Comparison of ENCODE assay signal across 7 cellular contexts in the genomic region with DNA sequence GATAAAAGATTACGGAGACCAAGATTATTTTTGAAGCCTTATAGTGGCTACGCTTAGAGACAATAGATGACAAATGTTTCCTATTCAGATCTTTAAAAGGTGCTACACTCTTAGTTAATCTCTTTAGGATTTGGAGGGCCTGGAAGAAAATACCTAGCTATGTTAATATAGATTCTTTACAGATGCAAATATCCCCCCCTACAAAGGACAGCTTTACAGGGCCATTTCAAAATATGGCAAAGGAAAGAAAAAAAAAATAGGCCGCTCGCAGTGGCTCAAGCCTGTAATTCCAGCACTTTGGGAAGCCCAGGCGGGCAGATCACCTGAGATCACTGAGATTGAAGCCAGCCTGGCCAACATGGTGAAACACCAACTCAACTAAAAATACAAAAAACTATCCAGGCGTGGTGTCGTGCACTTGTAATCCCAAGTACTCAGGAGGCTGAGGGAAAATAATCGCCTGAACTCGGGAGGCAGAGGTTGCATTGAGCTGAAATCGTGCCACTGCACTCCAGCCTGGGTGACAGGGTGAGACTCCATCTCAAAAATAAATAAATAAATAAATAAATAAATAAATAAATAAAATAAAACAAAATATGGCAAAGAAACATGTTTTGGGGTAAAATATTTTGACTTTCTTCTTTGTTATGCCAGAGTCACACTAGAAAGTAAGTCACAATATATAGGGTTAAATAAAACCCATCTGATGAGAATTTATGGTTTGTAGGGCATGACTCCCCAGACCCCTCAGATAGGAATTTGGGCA. TPM values are rescaled to one million over a fixed set of nuclear protein-coding genes. Genes with fewer than 3 reads are reported as not detected.
A peak's percentile ranks its signal among the peaks of the same experiment; 100 is the strongest.
DNase-seq lines count a peak whose midpoint lies in the region; ATAC-seq, FAIRE-seq and TF ChIP-seq lines count a peak whose summit lies in the region.
"Not testable (repeated sequence)": the region's sequence is repeated elsewhere in the genome, so short reads cannot be mapped to it uniquely, and the experiment has no call there.

No MANE protein-coding gene starts in this region.

- H2BK120ac ChIP-seq in H1 (replicated peaks; ENCODE audit: low read depth, low read length), result peak overlapping the region; percentile 64

- not testable (repeated sequence) for H3K14ac ChIP-seq in H1 (ENCODE audit: insufficient read length)

- 0 out of 2 replicates have a peak overlapping the region, but pooled peaks have one; percentile 83 for H2AK5ac ChIP-seq in H1 (ENCODE audit: low read depth, low read length)

- not testable (repeated sequence) for H3K36me3 ChIP-seq in GM23338 (ENCODE audit: insufficient read depth); HEK293 (ENCODE audit: control insufficient read depth in 2 of 2, insufficient read depth in 1 of 2, low read length in 2 of 2); NT2/D1 (ENCODE audit: insufficient read depth, insufficient read length, low read length); H1 (ENCODE audit: control insufficient read depth in 2 of 4, insufficient read depth in 4 of 4, low read length in 3 of 4); iPS-15b (ENCODE audit: control insufficient read depth, insufficient read depth, low read length); thyroid gland

- not testable (repeated sequence) for H3K27me3 ChIP-seq in GM23338 (ENCODE audit: insufficient read depth); NT2/D1 (ENCODE audit: insufficient read depth, insufficient read length); H1 (replicated peaks in 1 of 4; ENCODE audit: control insufficient read depth in 3 of 4, extremely low read depth in 1 of 4, insufficient read depth in 3 of 4, low read length in 3 of 4); iPS-15b (ENCODE audit: control insufficient read depth, insufficient read depth, low read length); thyroid gland

- not testable (repeated sequence) for H3K9me2 ChIP-seq in GM23338 (ENCODE audit: insufficient read depth)

- CTCF ChIA-PET in HEK293 (lab: Yijun Ruan, JAX), result interaction anchor here (0.6 kb wide), 1 partner anchor 14 kb away, joined by 4 read pairs; no protein-coding TSS in a partner anchor
- CTCF ChIA-PET in H1 (lab: Charles Lee; ENCODE audit: partially characterized antibody), result interaction anchor here (0.9 to 1.2 kb wide), 4 partner anchors 11 to 90 kb away, joined by 3 to 4 read pairs (median 3); partner anchors contain the start of genes ABHD18 and MFSD8

- TF ChIP-seq CTCF in GM23338 (conservative IDR thresholded peaks at IDR 0.05; ENCODE audit: low read depth in 2 of 2); HEK293 (tag by site-specific recombination; IDR thresholded peaks at IDR 0.05); H1 (IDR thresholded peaks at IDR 0.05; ENCODE audit: control extremely low read depth in 1 of 3, insufficient read depth in 1 of 3, low read depth in 1 of 3, low read length in 3 of 3); thyroid gland (IDR thresholded peaks at IDR 0.05): not testable (repeated sequence)

- peak overlapping the region; percentile 45 for H3K4me3 Mint-ChIP-seq in GM23338

- intact Hi-C loops in thyroid gland (cut with DNase I), result loop anchor here (10.0 kb wide), 1 partner anchor 91 kb away; the partner anchor contains the start of genes ABHD18 and MFSD8

- H4K91ac ChIP-seq in H1 (replicated peaks; ENCODE audit: insufficient read length, low read length), result peak overlapping the region; percentile 73

- not testable (repeated sequence) for H3K9me3 Mint-ChIP-seq in GM23338

- H4K5ac ChIP-seq in H1 (ENCODE audit: insufficient read length, low read depth, low read length), result peak overlapping the region; percentile 91

- H3K4me2 ChIP-seq in GM23338, result not testable (repeated sequence)
- peak overlapping the region; percentile 46 to 68 for H3K4me2 ChIP-seq in H1 (ENCODE audit: insufficient read depth in 1 of 2, low read depth in 2 of 2, low read length in 2 of 2)

- H3K79me1 ChIP-seq in H1 (ENCODE audit: low read depth, low read length), result not testable (repeated sequence)

- not testable (repeated sequence) for H4K8ac ChIP-seq in H1 (ENCODE audit: extremely low read depth, insufficient read depth, low read length)

- H3K79me2 ChIP-seq in GM23338 (replicated peaks; ENCODE audit: insufficient read depth); H1 (ENCODE audit: control insufficient read depth in 1 of 2, insufficient read depth in 2 of 2, low read length in 2 of 2): not testable (repeated sequence)

- peak overlapping the region; percentile 72 for H3K18ac ChIP-seq in H1 (ENCODE audit: extremely low read depth, low read length)

- H3K36me3 Mint-ChIP-seq in GM23338 (ENCODE audit: low read depth), result not testable (repeated sequence)

- peaks cover 17% of the 10 kb centered on the region for H3K27me3 Mint-ChIP-seq in GM23338 (ENCODE audit: insufficient read depth, low read depth, poor library complexity)

- not testable (repeated sequence) for H3K4me1 ChIP-seq in GM23338 (ENCODE audit: insufficient read depth); HEK293 (ENCODE audit: control insufficient read depth, insufficient read depth, low read length); NT2/D1 (ENCODE audit: insufficient read depth, insufficient read length); iPS-15b (ENCODE audit: control insufficient read depth, insufficient read depth, low read length); thyroid gland
- peaks cover 0 to 12% (median 2%) of the 10 kb centered on the region in 4 experiments; a peak in 4 of 7 replicates for H3K4me1 ChIP-seq in H1 (replicated peaks in 1 of 4; ENCODE audit: control insufficient read depth in 3 of 4, insufficient read depth in 4 of 4, low read length in 3 of 4)

- H3K27ac ChIP-seq in GM23338 (ENCODE audit: low read depth) (peak overlapping the region; percentile 87), H1 (ENCODE audit: low read depth, low read length) (peak overlapping the region; percentile 71; the same call in 1 of the 2 replicates), thyroid gland (peak overlapping the region; percentile 6 to 57 (median 17))
- not testable (repeated sequence) for H3K27ac ChIP-seq in HEK293 (ENCODE audit: extremely low read depth, low read depth, low read length)

- H3K23ac ChIP-seq in H1 (ENCODE audit: insufficient read length), result not testable (repeated sequence)

- ATAC-seq in GM23338, result peak; percentile 81

- H3K9ac ChIP-seq in NT2/D1 (ENCODE audit: insufficient read length, low read depth); iPS-15b (ENCODE audit: low read depth, low read length): not testable (repeated sequence)
- peak overlapping the region in 2 of 4 experiments; percentile 54 to 58; a peak in 4 of 7 replicates for H3K9ac ChIP-seq in H1 (replicated peaks in 1 of 4; ENCODE audit: extremely low read depth in 1 of 4, low read depth in 3 of 4, low read length in 3 of 4)

- H3F3A ChIP-seq in GM23338 (replicated peaks; ENCODE audit: low read depth), result not testable (repeated sequence)

- DNase-seq in GM23338 (ENCODE audit: low spot score) (peak; percentile 86), NT2/D1 (ENCODE audit: low read depth, low spot score) (peak; percentile 65), H1 (ENCODE audit: low read depth in 1 of 2, low spot score in 2 of 2) (peak in 1 of 2 experiments; percentile 49), left kidney (ENCODE audit: low read depth, low spot score) (peak; percentile 8), thyroid gland (peak; percentile 73 to 80)

- not testable (repeated sequence) for H2AFZ ChIP-seq in GM23338; H1 (ENCODE audit: low read length)

- not testable (repeated sequence) for TF ChIP-seq EP300 in H1 (IDR thresholded peaks at IDR 0.05; ENCODE audit: borderline replicate concordance in 1 of 2, low read depth in 2 of 2, low read length in 2 of 2)

- H2BK5ac ChIP-seq in H1 (ENCODE audit: low read depth, low read length), result peak overlapping the region; percentile 73; the same call in 1 of the 2 replicates

- H4K20me1 ChIP-seq in GM23338 (replicated peaks; ENCODE audit: insufficient read depth); H1 (replicated peaks in 1 of 2; ENCODE audit: control insufficient read depth in 1 of 2, insufficient read depth in 2 of 2, low read length in 2 of 2): not testable (repeated sequence)

- H3K23me2 ChIP-seq in H1 (ENCODE audit: low read depth, low read length), result not testable (repeated sequence)

- H2BK20ac ChIP-seq in H1 (ENCODE audit: low read length), result peak overlapping the region; percentile 28; the same call in 1 of the 2 replicates

- POLR2A ChIA-PET in HEK293 (lab: Yijun Ruan, JAX), result interaction anchor here (0.7 kb wide), 1 partner anchor 146 kb away, joined by 3 read pairs; no protein-coding TSS in a partner anchor
- POLR2A ChIA-PET in H1 (lab: Charles Lee; ENCODE audit: partially characterized antibody), result interaction anchor here (0.5 to 2.7 kb wide), 10 partner anchors 9 to 175 kb away, joined by 3 to 9 read pairs (median 3); partner anchors contain the start of genes ABHD18, MFSD8 and PLK4

- FAIRE-seq in H1 (lab: Jason Lieb, UNC), result not testable (repeated sequence)

- not testable (repeated sequence) for H3K9me3 ChIP-seq in HEK293 (ENCODE audit: control insufficient read depth, insufficient read depth, low read depth, low read length); NT2/D1 (ENCODE audit: insufficient read depth, low read length); H1 (ENCODE audit: insufficient read depth in 2 of 2, low read depth in 1 of 2, low read length in 1 of 2); iPS-15b (ENCODE audit: control insufficient read depth, insufficient read depth, low read length); thyroid gland

- TF ChIP-seq RAD21 in H1 (IDR thresholded peaks at IDR 0.05 in 1 of 2, conservative IDR thresholded peaks at IDR 0.05 in 1 of 2; ENCODE audit: low read depth in 2 of 2, low read length in 2 of 2), result not testable (repeated sequence)

- peak overlapping the region; percentile 45; the same call in 1 of the 2 replicates for H2BK12ac ChIP-seq in H1 (ENCODE audit: low read depth, low read length)

- H2BK15ac ChIP-seq in H1 (ENCODE audit: low read length), result not testable (repeated sequence)

- H3K4me1 Mint-ChIP-seq in GM23338, result peaks cover 21% of the 10 kb centered on the region

- H3K56ac ChIP-seq in H1 (replicated peaks; ENCODE audit: insufficient read length, low read depth, low read length), result not testable (repeated sequence)

- 18% methylated on average over 10 of the region's 10 CpGs; no CpG with 5 or more reads in 1 of the 2 experiments for WGBS in H1 (ENCODE audit: extremely low coverage in 1 of 2, insufficient coverage in 1 of 2, insufficient read length in 1 of 2, insufficient replicate concordance in 2 of 2, low coverage in 1 of 2, low lambda C conversion rate in 2 of 2, missing lambda C conversion rate in 1 of 2), 2 experiments
- 49 to 51% methylated on average over 10 of the region's 10 CpGs for WGBS in thyroid gland, 2 donors

- not testable (repeated sequence) for H3K4me3 ChIP-seq in GM23338; HEK293 (ENCODE audit: low read depth, low read length); NT2/D1 (ENCODE audit: insufficient read length, low read depth); thyroid gland (replicated peaks in 1 of 3)
- H3K4me3 ChIP-seq in H1 (ENCODE audit: extremely low read depth in 1 of 4, insufficient read depth in 2 of 4, low read depth in 3 of 4, low read length in 4 of 4) (peak overlapping the region in 2 of 4 experiments; percentile 7 to 32; a peak in 4 of 8 replicates), iPS-15b (ENCODE audit: low read depth, low read length) (peak overlapping the region; percentile 1)

- peak overlapping the region; percentile 98 for H3K27ac Mint-ChIP-seq in GM23338

- H3K4ac ChIP-seq in H1 (replicated peaks; ENCODE audit: insufficient read length, low read depth, low read length), result peak overlapping the region; percentile 85

- not testable (repeated sequence) for TF ChIP-seq POLR2A in H1 (IDR thresholded peaks at IDR 0.05; ENCODE audit: control extremely low read depth in 1 of 2, low read depth in 2 of 2, low read length in 2 of 2); thyroid gland (IDR thresholded peaks at IDR 0.05)

RNA-seq across cellular contexts. Expression of gene LARP1B, which starts 5.5 kb away (rescaled TPM):
- total RNA-seq in GM23338 (2014; rRNA removed; shearing (Covaris generic)), result 45.4 and 59.2 TPM in 2 replicates
- 39.6 and 42.5 TPM in 2 replicates for polyA plus RNA-seq in GM23338 (2016; fragmentation: Nextera tagmentation; extraction: Ambion mirVana)
- total RNA-seq in H1 (2021; fragmentation: NEBNext Ultra II Directional; extraction: Animal tissue kit (Norgen Biotek cat#: 25700)), result 44.8 and 47.0 TPM in 2 replicates
- 5.4 and 10.6 TPM in 2 replicates for polyA plus RNA-seq in H1 (2011; rRNA removed)
- 17.3 TPM for polyA plus RNA-seq in H1 (2011; cell fraction: cytosol; rRNA removed)
- polyA plus RNA-seq in H1 (2011; cell fraction: nucleus; rRNA removed), result 6.9 TPM
- polyA plus RNA-seq in H1 (2012, experiment 1 of 2), result 18.1 to 31.0 TPM (median 19.6 TPM) in 4 replicates
- 3.2 TPM for polyA plus RNA-seq in H1 (2012, experiment 2 of 2)
- 31.6 TPM for polyA plus RNA-seq in H1 (2013, experiment 1 of 2)
- polyA plus RNA-seq in H1 (2013, experiment 2 of 2), result 31.1 TPM
- 10.4 and 13.3 TPM in 2 replicates for polyA minus RNA-seq in H1 (2011; rRNA and poly(A)+ RNA removed)
- polyA minus RNA-seq in H1 (2011; cell fraction: cytosol; rRNA and poly(A)+ RNA removed), result 15.7 TPM
- polyA minus RNA-seq in H1 (2011; cell fraction: nucleus; rRNA and poly(A)+ RNA removed), result 32.7 TPM
- 10 to 100 TPM; 25.4 to 42.7 (median 33.4) TPM for total RNA-seq in thyroid gland
